ENCODE assay signal across 8 cellular contexts in the genomic region with DNA sequence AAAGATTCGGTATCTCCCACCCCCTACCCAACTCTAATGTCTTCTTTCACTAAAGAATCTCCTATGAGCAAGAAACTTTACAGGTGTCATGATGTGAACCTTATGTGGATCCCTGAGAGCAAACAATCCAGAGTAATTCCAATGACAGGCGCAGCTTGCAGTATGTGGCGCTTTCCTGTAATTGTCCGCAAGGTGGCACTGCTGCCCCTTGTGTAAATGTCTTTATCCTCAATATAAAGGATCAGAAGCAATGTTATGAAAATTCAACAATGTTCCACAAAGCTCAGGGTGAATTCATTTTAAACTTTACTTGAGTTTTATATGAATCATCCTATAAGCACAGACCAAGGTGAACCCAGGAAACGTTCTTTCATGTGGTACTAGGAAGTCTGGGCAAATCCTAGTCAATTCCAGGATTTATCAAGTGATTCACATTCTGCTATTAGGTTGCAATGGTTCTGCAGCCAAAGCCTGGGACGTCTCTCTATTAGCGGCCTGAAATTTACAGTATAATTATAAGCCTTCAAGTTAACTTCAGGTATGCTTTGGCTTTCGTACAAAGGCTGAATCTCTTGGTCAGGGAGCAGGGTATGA.
DNase-seq lines count a peak whose midpoint lies in the region; ATAC-seq and TF ChIP-seq lines count a peak whose summit lies in the region.

No MANE protein-coding gene starts in this region.

- TF ChIP-seq CTCF in GM12873 (IDR thresholded peaks at IDR 0.05; ENCODE audit: insufficient read depth, low read depth, low read length, missing control alignments) = peak; percentile 82

- ATAC-seq in HG02973 (IDR thresholded peaks at IDR 0.05; ENCODE audit: unreplicated experiment) = peak; percentile 36

- peak; percentile 56 for DNase-seq in NCI-H2171 treated with DMSO at 0.1 percent for 48 hours (lab: John Stamatoyannopoulos, UW)
- DNase-seq in activated CD4-positive, alpha-beta T cell treated with anti-CD3 and anti-CD28 coated beads for 24 hours (ENCODE audit: low read depth in 2 of 2) = peak; percentile 56 to 64
- DNase-seq in cerebellum (ENCODE audit: low spot score) = peak; percentile 75
- DNase-seq in kidney tubule cell (ENCODE audit: low spot score) = peak; percentile 75
- DNase-seq in stimulated activated CD4-positive, alpha-beta T cell treated with anti-CD3 and anti-CD28 coated beads, Interleukin-4, amount 100 ng/mL, for 1 hour = peak; percentile 68
- DNase-seq in OCI-M2 (lab: John Stamatoyannopoulos, UW; ENCODE audit: unreplicated experiment) = no peak
